12 cellular contexts compared by ENCODE assay signal in the genomic region with DNA sequence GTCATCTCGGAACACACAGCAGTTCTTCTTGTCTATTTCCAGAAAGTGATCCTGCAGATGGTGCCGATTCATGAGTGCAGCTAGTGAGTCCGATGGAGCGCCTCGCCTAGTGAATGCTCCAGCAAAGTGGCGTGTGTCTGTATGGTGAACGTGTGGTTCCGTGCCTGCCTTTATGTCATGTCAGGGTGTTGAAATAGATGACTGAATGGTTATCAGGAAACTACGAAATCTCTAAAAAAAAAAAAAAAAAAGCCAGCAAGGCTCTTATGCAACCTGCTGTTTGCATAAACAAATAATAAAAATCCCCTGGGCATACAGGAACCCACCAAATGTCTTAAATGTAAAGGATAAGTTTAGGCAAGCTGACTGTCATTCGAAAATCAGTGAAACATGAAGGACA. TPM values are rescaled to one million over a fixed set of nuclear protein-coding genes. Genes with fewer than 3 reads are reported as not detected.
DNase-seq lines count a peak whose midpoint lies in the region; ATAC-seq, FAIRE-seq and TF ChIP-seq lines count a peak whose summit lies in the region.
"Not testable (repeated sequence)": the region's sequence is repeated elsewhere in the genome, so short reads cannot be mapped to it uniquely, and the experiment has no call there.
"Had no signal": no experiment of that assay in that cellular context is flagged by ENCODE, and none has a peak within 500 bp of the region (broad histone marks: within the 10 kb centered on the region; RNA-seq: fewer than 3 reads in every experiment).

TSS of gene HCAR3 (minus strand) at position 146 of the 400 bp plus-strand sequence. CDS start at position 72, 74 bp downstream.

- in situ Hi-C loops in GM12878 (cut with MboI) = not testable (repeated sequence)

- FAIRE-seq in GM12878 (lab: Jason Lieb, UNC) = not testable (repeated sequence)

- not testable (repeated sequence) for TF ChIP-seq EP300 in GM12878 (IDR thresholded peaks at IDR 0.05; ENCODE audit: borderline replicate concordance in 1 of 2, control insufficient read depth in 1 of 2, low read depth in 2 of 2, low read length in 2 of 2)

- WGBS in GM12878 (ENCODE audit: insufficient coverage, insufficient replicate concordance, low lambda C conversion rate, missing lambda C conversion rate) = 1% methylated on average over 9 of the region's 10 CpGs
- WGBS in spleen, 5 donors = 53 to 72% (median 65%) methylated on average over 10 of the region's 10 CpGs

- H3K9me3 ChIP-seq in GM12878 (replicated peaks; ENCODE audit: control insufficient read depth, insufficient read depth, low read length); spleen: not testable (repeated sequence)

- POLR2A ChIA-PET in GM12878 (lab: Charles Lee) = not testable (repeated sequence)

- DNase-seq in CD1c-positive myeloid dendritic cell (ENCODE audit: extremely low spot score) (peak; percentile 91), NB4 (ENCODE audit: low read depth) (peak; percentile 76), NOMO-1 treated with DMSO at 0.1 percent for 48 hours (lab: John Stamatoyannopoulos, UW; ENCODE audit: unreplicated experiment) (peak; percentile 81), fibroblast of villous mesenchyme (ENCODE audit: low read depth) (peak; percentile 82), spleen (peak; percentile 79)
- not testable (repeated sequence) for DNase-seq in GM12878 (ENCODE audit: low read depth, low spot score); memory B cell (ENCODE audit: low spot score in 2 of 2)

- SMC1A ChIA-PET in GM12878 (lab: Charles Lee; ENCODE audit: uncharacterized antibody, unreplicated experiment) = not testable (repeated sequence)

- not testable (repeated sequence) for TF ChIP-seq CTCF in NB4 (IDR thresholded peaks at IDR 0.05; ENCODE audit: low read depth, low read length); GM12878 (IDR thresholded peaks at IDR 0.05 in 2 of 3, conservative IDR thresholded peaks at IDR 0.05 in 1 of 3; ENCODE audit: control insufficient read depth in 2 of 3, extremely low read depth in 1 of 3, insufficient read depth in 1 of 3, low read depth in 3 of 3, low read length in 3 of 3); fibroblast of villous mesenchyme (IDR thresholded peaks at IDR 0.05; ENCODE audit: insufficient read depth, low read depth, low read length); spleen (IDR thresholded peaks at IDR 0.05 in 8 of 11, conservative IDR thresholded peaks at IDR 0.05 in 3 of 11)

- RAD21 ChIA-PET in GM12878 (lab: Charles Lee; ENCODE audit: unreplicated experiment) = not testable (repeated sequence)

- H3K27me3 ChIP-seq in GM12878 (replicated peaks in 1 of 2; ENCODE audit: control insufficient read depth in 2 of 2, insufficient read depth in 2 of 2, low read length in 1 of 2); spleen (replicated peaks in 1 of 7): not testable (repeated sequence)

- not testable (repeated sequence) for H3K9me3 Mint-ChIP-seq in memory B cell

- H3K36me3 Mint-ChIP-seq in memory B cell = not testable (repeated sequence)

- not testable (repeated sequence) for BruUV-seq in GM12878 (replicated peaks; lab: Mats Ljungman, UMichigan)

- H3K4me1 ChIP-seq in GM12878 (ENCODE audit: control insufficient read depth, insufficient read depth, low read length) (peaks cover 24% of the 10 kb centered on the region), spleen (peaks cover 0 to 16% (median 5%) of the 10 kb centered on the region in 6 donors)

- not testable (repeated sequence) for TF ChIP-seq POLR2A in NB4 (IDR thresholded peaks at IDR 0.05; ENCODE audit: extremely low read depth, insufficient read length); GM12878 (IDR thresholded peaks at IDR 0.05; ENCODE audit: low read depth, low read length)
- TF ChIP-seq POLR2A in spleen (IDR thresholded peaks at IDR 0.05) = peak in 1 of 3 donors; percentile 29

- peaks cover 10% of the 10 kb centered on the region for H3K27me3 Mint-ChIP-seq in memory B cell

- H4K20me1 ChIP-seq in GM12878 (ENCODE audit: control insufficient read depth, insufficient read depth) = not testable (repeated sequence)

- not testable (repeated sequence) for H2AFZ ChIP-seq in GM12878 (ENCODE audit: control insufficient read depth, low read depth, low read length)

- H3K9ac ChIP-seq in GM12878 (ENCODE audit: control insufficient read depth, insufficient read depth, low read length) = not testable (repeated sequence)

- not testable (repeated sequence) for H3K4me3 ChIP-seq in NB4 (ENCODE audit: low read depth, low read length); GM12878; fibroblast of villous mesenchyme (ENCODE audit: low read depth, low read length)
- peak within 1 kb of the TSS in 5 of 8 donors; percentile 7 to 53 (median 20) for H3K4me3 ChIP-seq in spleen

- not testable (repeated sequence) for TF ChIP-seq RAD21 in GM12878 (IDR thresholded peaks at IDR 0.05; ENCODE audit: insufficient read depth, low read depth, low read length)

- peaks cover 12% of the 10 kb centered on the region for H3K4me1 Mint-ChIP-seq in memory B cell

- H3K27ac Mint-ChIP-seq in memory B cell = not testable (repeated sequence)

- intact Hi-C loops in GM12878 (cut with micrococcal nuclease; ENCODE audit: unreplicated experiment); spleen (cut with DNase I; ENCODE audit: low total_unique reads): not testable (repeated sequence)

- peak within 1 kb of the TSS; percentile 33; the same call in 1 of the 2 replicates for H3K4me2 ChIP-seq in GM12878 (ENCODE audit: control insufficient read depth, insufficient read depth)

- CTCF ChIA-PET in GM12878 (lab: Yijun Ruan, JAX) = not testable (repeated sequence)

- not testable (repeated sequence) for H3K27ac ChIP-seq in GM12878 (ENCODE audit: control insufficient read depth, insufficient read depth)
- peak within 1 kb of the TSS in 4 of 8 donors; percentile 43 to 81 (median 68) for H3K27ac ChIP-seq in spleen

- not testable (repeated sequence) for H3K4me3 Mint-ChIP-seq in memory B cell

- ATAC-seq in HG02798 (IDR thresholded peaks at IDR 0.05; ENCODE audit: poor library complexity, unreplicated experiment) = peak; percentile 42
- ATAC-seq in GM12878 = peak; percentile 3; the same call in 2 of the 3 replicates
- peak; percentile 74 for ATAC-seq in memory B cell (ENCODE audit: low read depth)

- H3K79me2 ChIP-seq in GM12878 (ENCODE audit: control insufficient read depth, insufficient read depth, low read length) = not testable (repeated sequence)

- H3K36me3 ChIP-seq in GM12878 (ENCODE audit: control insufficient read depth in 2 of 2, insufficient read depth in 2 of 2, low read length in 1 of 2); spleen: not testable (repeated sequence)

TF ChIP-seq in GM12878, 131 proteins besides CTCF, POLR2A, EP300 and RAD21:
- TF ChIP-seq ZNF384 (IDR thresholded peaks at IDR 0.05; ENCODE audit: borderline replicate concordance, low read depth, low read length) (peak; percentile 27; the same call in 1 of the 2 replicates), POU2F2 (IDR thresholded peaks at IDR 0.05; ENCODE audit: borderline replicate concordance, low read depth, low read length) (0 out of 3 replicates have a peak, but pooled peaks have one; percentile 56)

RNA-seq across cellular contexts. Expression of gene HCAR3, which starts in this region (rescaled TPM):
- total RNA-seq in GM12878 (2013; cell fraction: nucleolus; rRNA removed) = 1.2 and 1.3 TPM in 2 replicates
- total RNA-seq in GM12878 (2014; rRNA removed) (1.0 and 1.2 TPM in 2 replicates), GM12878 (2014; rRNA removed; fragmentation: Illumina TruSeq; extraction: Trizol) (2.0 and 2.4 TPM in 2 replicates), GM12878 (2021) (1.9 and 2.2 TPM in 2 replicates), fibroblast of villous mesenchyme (not detected in 2 replicates), spleen (10 to 100 TPM; 12.1 to 92.8 (median 33.9) TPM)
- polyA plus RNA-seq in GM12878 (2011; ENCODE audit: low read depth) = 0.79 TPM
- polyA plus RNA-seq in GM12878 (2011; rRNA removed) (0.50 and 0.57 TPM in 2 replicates), GM12878 (2014; fragmentation: Illumina TruSeq; extraction: Trizol) (2.4 and 3.1 TPM in 2 replicates), GM12878 (2014; fragmentation: Nextera tagmentation; extraction: Ambion mirVana) (1 to 10 TPM; 2.2 to 3.0 TPM), GM12878 (2014; rRNA removed) (1.5 and 2.4 TPM in 2 replicates), GM12878 (2016; fragmentation: Nextera tagmentation; extraction: Ambion mirVana) (1 to 10 TPM; 1.6 to 2.2 TPM), spleen (1 to 10 TPM in 2 of 3 donors, under 1 TPM in 1; 0.36 to 2.5 (median 1.0) TPM)
- 0.61 and 0.69 TPM in 2 replicates for polyA plus RNA-seq in GM12878 (2011; cell fraction: cytosol; rRNA removed)
- 0.32 and 0.46 TPM in 2 replicates for polyA plus RNA-seq in GM12878 (2011; cell fraction: nucleus; rRNA removed)
- polyA plus RNA-seq in GM12878 (2012) = 1.4 and 1.6 TPM in 2 replicates
- polyA minus RNA-seq in GM12878 (2011; rRNA and poly(A)+ RNA removed) = 1.2 and 1.5 TPM in 2 replicates
- not detected in 2 replicates for polyA minus RNA-seq in GM12878 (2011; cell fraction: cytosol; rRNA and poly(A)+ RNA removed)
- 0.60 and 1.1 TPM in 2 replicates for polyA minus RNA-seq in GM12878 (2011; cell fraction: nucleus; rRNA and poly(A)+ RNA removed)
- total RNA-seq: Daoy, H7, PC-3, SJSA1 had no signal

Comparison
In these comparisons a context has a peak if more than half of its experiments do, and no peak if none do; other contexts are left out.
1. Peak in DNase-seq in fibroblast of villous mesenchyme; RNA of the gene not detected or under 1 TPM.
2. ATAC-seq: peak in every context shown above with its lines; median percentile 74 in memory B cell; 42 in HG02798; 3 in GM12878.